ENCODE assay signal across 1 cellular context in genomic region chr22:44362249-44363040, GRCh38.
TF ChIP-seq lines count a peak whose summit lies in the region.

No MANE protein-coding gene starts in this region.

TF ChIP-seq in A549, 52 proteins besides CTCF, POLR2A, EP300 and RAD21 (continued from another document):
- TF ChIP-seq ZNF302 (CRISPR knock-in tag; IDR thresholded peaks at IDR 0.05) (no peak), ATOH8 (CRISPR knock-in tag; IDR thresholded peaks at IDR 0.05; ENCODE audit: low read depth) (no peak), CHD4 (IDR thresholded peaks at IDR 0.05; ENCODE audit: borderline replicate concordance) (no peak), BHLHE40 (IDR thresholded peaks at IDR 0.05; ENCODE audit: low read depth, low read length) (no peak), ZFP36 (IDR thresholded peaks at IDR 0.05; ENCODE audit: borderline replicate concordance, partially characterized antibody) (no peak), MYC (IDR thresholded peaks at IDR 0.05; ENCODE audit: borderline replicate concordance, low read length) (no peak), HOXB13 (CRISPR knock-in tag; IDR thresholded peaks at IDR 0.05; ENCODE audit: low read depth) (no peak), PHF8 (IDR thresholded peaks at IDR 0.05; ENCODE audit: borderline replicate concordance, low read depth) (no peak), CBX2 (IDR thresholded peaks at IDR 0.05; ENCODE audit: borderline replicate concordance, low read depth) (no peak), ZSCAN20 (CRISPR knock-in tag; IDR thresholded peaks at IDR 0.05) (no peak), RARB (CRISPR knock-in tag; IDR thresholded peaks at IDR 0.05) (no peak), NR3C1 (IDR thresholded peaks at IDR 0.05) (no peak)
- TF ChIP-seq, protein P1, sequence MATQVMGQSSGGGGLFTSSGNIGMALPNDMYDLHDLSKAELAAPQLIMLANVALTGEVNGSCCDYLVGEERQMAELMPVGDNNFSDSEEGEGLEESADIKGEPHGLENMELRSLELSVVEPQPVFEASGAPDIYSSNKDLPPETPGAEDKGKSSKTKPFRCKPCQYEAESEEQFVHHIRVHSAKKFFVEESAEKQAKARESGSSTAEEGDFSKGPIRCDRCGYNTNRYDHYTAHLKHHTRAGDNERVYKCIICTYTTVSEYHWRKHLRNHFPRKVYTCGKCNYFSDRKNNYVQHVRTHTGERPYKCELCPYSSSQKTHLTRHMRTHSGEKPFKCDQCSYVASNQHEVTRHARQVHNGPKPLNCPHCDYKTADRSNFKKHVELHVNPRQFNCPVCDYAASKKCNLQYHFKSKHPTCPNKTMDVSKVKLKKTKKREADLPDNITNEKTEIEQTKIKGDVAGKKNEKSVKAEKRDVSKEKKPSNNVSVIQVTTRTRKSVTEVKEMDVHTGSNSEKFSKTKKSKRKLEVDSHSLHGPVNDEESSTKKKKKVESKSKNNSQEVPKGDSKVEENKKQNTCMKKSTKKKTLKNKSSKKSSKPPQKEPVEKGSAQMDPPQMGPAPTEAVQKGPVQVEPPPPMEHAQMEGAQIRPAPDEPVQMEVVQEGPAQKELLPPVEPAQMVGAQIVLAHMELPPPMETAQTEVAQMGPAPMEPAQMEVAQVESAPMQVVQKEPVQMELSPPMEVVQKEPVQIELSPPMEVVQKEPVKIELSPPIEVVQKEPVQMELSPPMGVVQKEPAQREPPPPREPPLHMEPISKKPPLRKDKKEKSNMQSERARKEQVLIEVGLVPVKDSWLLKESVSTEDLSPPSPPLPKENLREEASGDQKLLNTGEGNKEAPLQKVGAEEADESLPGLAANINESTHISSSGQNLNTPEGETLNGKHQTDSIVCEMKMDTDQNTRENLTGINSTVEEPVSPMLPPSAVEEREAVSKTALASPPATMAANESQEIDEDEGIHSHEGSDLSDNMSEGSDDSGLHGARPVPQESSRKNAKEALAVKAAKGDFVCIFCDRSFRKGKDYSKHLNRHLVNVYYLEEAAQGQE (IDR thresholded peaks at IDR 0.05) = no peak
- TF ChIP-seq, protein P2, sequence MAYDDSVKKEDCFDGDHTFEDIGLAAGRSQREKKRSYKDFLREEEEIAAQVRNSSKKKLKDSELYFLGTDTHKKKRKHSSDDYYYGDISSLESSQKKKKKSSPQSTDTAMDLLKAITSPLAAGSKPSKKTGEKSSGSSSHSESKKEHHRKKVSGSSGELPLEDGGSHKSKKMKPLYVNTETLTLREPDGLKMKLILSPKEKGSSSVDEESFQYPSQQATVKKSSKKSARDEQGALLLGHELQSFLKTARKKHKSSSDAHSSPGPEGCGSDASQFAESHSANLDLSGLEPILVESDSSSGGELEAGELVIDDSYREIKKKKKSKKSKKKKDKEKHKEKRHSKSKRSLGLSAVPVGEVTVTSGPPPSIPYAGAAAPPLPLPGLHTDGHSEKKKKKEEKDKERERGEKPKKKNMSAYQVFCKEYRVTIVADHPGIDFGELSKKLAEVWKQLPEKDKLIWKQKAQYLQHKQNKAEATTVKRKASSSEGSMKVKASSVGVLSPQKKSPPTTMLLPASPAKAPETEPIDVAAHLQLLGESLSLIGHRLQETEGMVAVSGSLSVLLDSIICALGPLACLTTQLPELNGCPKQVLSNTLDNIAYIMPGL (CRISPR knock-in tag; IDR thresholded peaks at IDR 0.05; ENCODE audit: borderline replicate concordance) = no peak
